Comparison of ENCODE assay signal across 9 cellular contexts in the genomic region with DNA sequence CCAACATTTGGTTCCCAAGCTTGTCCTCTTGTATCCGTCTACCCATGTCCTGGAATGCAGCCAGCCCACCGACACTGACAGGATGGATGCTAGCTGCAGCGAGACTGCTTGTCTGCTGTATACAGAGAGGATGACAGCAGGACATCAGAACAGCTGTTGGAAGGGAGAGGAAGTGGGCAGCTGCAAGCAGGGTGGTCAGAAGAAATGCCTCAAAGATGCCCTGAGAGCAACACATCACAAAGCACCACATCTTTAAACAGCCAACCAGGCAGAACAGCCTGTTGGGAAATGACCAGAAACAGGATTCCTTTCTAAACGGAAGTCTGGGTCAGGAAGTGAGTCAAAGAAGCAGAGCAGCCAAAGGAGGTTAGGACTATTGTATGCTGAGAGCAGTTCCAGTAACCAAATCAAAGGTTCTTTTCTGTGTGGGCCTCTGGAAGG.
DNase-seq lines count a peak whose midpoint lies in the region; ATAC-seq and TF ChIP-seq lines count a peak whose summit lies in the region.
"Had no signal": no experiment of that assay in that cellular context is flagged by ENCODE, and none has a peak within 500 bp of the region (broad histone marks: within the 10 kb centered on the region; RNA-seq: fewer than 3 reads in every experiment).

No MANE protein-coding gene starts in this region.

- H3K4me3 Mint-ChIP-seq in endothelial cell (ENCODE audit: unreplicated experiment): no peak overlapping the region
- H3K4me3 Mint-ChIP-seq: activated B cell treated with CpG ODN at 0.5 μM for 24 hours had no signal

- ATAC-seq in Right ventricle myocardium inferior: no peak

- H3K36me3 Mint-ChIP-seq in endothelial cell (ENCODE audit: low read depth, unreplicated experiment): no peaks in the 10 kb centered on the region

- peak overlapping the region; percentile 75 for H3K27ac Mint-ChIP-seq in endothelial cell (ENCODE audit: unreplicated experiment)
- H3K27ac Mint-ChIP-seq: activated B cell treated with CpG ODN at 0.5 μM for 24 hours had no signal

- peaks cover 1% of the 10 kb centered on the region for H3K27me3 Mint-ChIP-seq in endothelial cell (ENCODE audit: unreplicated experiment)
- H3K27me3 Mint-ChIP-seq: activated B cell treated with CpG ODN at 0.5 μM for 24 hours had no signal

- H3K4me1 ChIP-seq in left ventricle myocardium inferior: peaks cover 13% of the 10 kb centered on the region

- H3K4me3 ChIP-seq in left ventricle myocardium inferior: no peak overlapping the region

- no peak overlapping the region for H3K27ac ChIP-seq in left ventricle myocardium inferior (replicated peaks)

- TF ChIP-seq CTCF in left ventricle myocardium inferior (IDR thresholded peaks at IDR 0.05; ENCODE audit: borderline replicate concordance) (no peak), endothelial cell (IDR thresholded peaks at IDR 0.05; ENCODE audit: unreplicated experiment) (no peak), GM13977 (IDR thresholded peaks at IDR 0.05; ENCODE audit: extremely low read depth, insufficient read depth, missing control alignments) (no peak)

- in situ Hi-C loops in GM13977 (cut with MboI; ENCODE audit: low pct_unique_long_range_greater_than_20kb, low sequenced_read_pairs, unreplicated experiment): no loop called here

- H3K4me1 Mint-ChIP-seq in endothelial cell (ENCODE audit: unreplicated experiment): peaks cover 14% of the 10 kb centered on the region
- H3K4me1 Mint-ChIP-seq: activated B cell treated with CpG ODN at 0.5 μM for 24 hours had no signal

- peak; percentile 27 for DNase-seq in left ventricle myocardium inferior
- no peak for DNase-seq in Right ventricle myocardium inferior (ENCODE audit: missing footprints)
- DNase-seq in HK-2 (ENCODE audit: unreplicated experiment): peak; percentile 2
- DNase-seq in endothelial cell (ENCODE audit: low spot score): peak; percentile 22
- DNase-seq in GM13977 (ENCODE audit: low spot score): no peak
- DNase-seq in NCI-H524 treated with DMSO at 0.1 percent for 48 hours (lab: John Stamatoyannopoulos, UW): no peak
- DNase-seq in iPS-NIHi7 (ENCODE audit: extremely low spot score): no peak
- no peak for DNase-seq in DMS114 treated with DMSO at 0.1 percent for 48 hours (lab: John Stamatoyannopoulos, UW; ENCODE audit: unreplicated experiment)
- DNase-seq: activated B cell treated with CpG ODN at 0.5 μM for 24 hours had no signal

- no peaks in the 10 kb centered on the region for H3K36me3 ChIP-seq in left ventricle myocardium inferior

- no peaks in the 10 kb centered on the region for H3K9me3 Mint-ChIP-seq in endothelial cell (ENCODE audit: unreplicated experiment)
- H3K9me3 Mint-ChIP-seq: activated B cell treated with CpG ODN at 0.5 μM for 24 hours had no signal

- intact Hi-C loops in left ventricle myocardium inferior (cut with micrococcal nuclease) (no loop called here), Right ventricle myocardium inferior (cut with DNase I) (no loop called here)

- peaks cover 7% of the 10 kb centered on the region for H3K27me3 ChIP-seq in left ventricle myocardium inferior (ENCODE audit: low read depth)

- no peaks in the 10 kb centered on the region for H3K9me3 ChIP-seq in left ventricle myocardium inferior (replicated peaks)

Comparison
In these comparisons a context has a peak if more than half of its experiments do, and no peak if none do; other contexts are left out.
1. DNase-seq: peak in left ventricle myocardium inferior (single experiment), HK-2 (single experiment) and endothelial cell (single experiment); none in Right ventricle myocardium inferior (single experiment), GM13977 (single experiment), NCI-H524 treated with DMSO at 0.1 percent for 48 hours (single experiment), iPS-NIHi7 (single experiment) and DMS114 treated with DMSO at 0.1 percent for 48 hours (single experiment).